In genomic region chr1:110003747-110004428, GRCh38 we compare ENCODE assay signal across 1 cellular context.
A peak's percentile ranks its signal among the peaks of the same experiment; 100 is the strongest.
TF ChIP-seq lines count a peak whose summit lies in the region.

No MANE protein-coding gene starts in this region.

TF ChIP-seq in GM23338, 12 proteins besides CTCF, POLR2A, EP300 and RAD21 (continued from another document):
- 0 out of 2 replicates have a peak, but pooled peaks have one; percentile 6 for TF ChIP-seq ZNF462 (CRISPR knock-in tag; IDR thresholded peaks at IDR 0.05)
